ENCODE assay signal across 30 cellular contexts in the genomic region with DNA sequence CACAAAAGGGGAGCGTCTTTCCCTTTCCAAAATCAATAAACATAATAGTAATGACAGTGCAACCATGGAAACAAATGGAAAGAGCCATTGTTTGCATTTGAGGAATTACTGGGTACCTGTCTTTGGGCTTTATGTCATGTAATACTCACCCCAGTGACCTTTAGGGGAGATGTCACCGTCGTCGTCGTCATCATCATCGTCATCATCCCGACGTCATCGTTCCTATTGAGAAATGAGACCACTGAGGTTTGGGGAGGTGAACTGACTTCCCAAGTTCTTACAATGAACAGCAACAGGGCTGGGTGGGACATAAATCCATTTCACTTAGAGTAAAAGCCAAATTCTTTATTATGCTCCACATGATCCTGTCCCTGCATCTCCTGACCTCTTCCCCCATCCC.
A peak's percentile ranks its signal among the peaks of the same experiment; 100 is the strongest.
DNase-seq lines count a peak whose midpoint lies in the region; ATAC-seq, FAIRE-seq and TF ChIP-seq lines count a peak whose summit lies in the region.
"Had no signal": no experiment of that assay in that cellular context is flagged by ENCODE, and none has a peak within 500 bp of the region (broad histone marks: within the 10 kb centered on the region; RNA-seq: fewer than 3 reads in every experiment).

No MANE protein-coding gene starts in this region.

- TF ChIP-seq EP300 in HepG2 (IDR thresholded peaks at IDR 0.05; ENCODE audit: low read depth in 2 of 2, low read length in 2 of 2) (no peak), HepG2 (CRISPR knock-in tag; IDR thresholded peaks at IDR 0.05; ENCODE audit: borderline replicate concordance) (no peak)

- in situ Hi-C loops in HepG2 (cut with HindIII; ENCODE audit: extremely low pct_ligation_motif_present, low pct_unique_long_range_greater_than_20kb) = no loop called here

- intact Hi-C loops in HepG2 (cut with micrococcal nuclease; ENCODE audit: unreplicated experiment) (no loop called here), right lobe of liver (cut with DNase I) (no loop called here)

- H4K20me1 ChIP-seq in HepG2 (ENCODE audit: insufficient read depth, low read length) = no peaks in the 10 kb centered on the region
- H4K20me1 ChIP-seq: BLaER1; BLaER1 treated with 17β-estradiol and CSF1 and Interleukin-3, amounts not matched to agents 10 nM and 100 nM had no signal

- POLR2A ChIA-PET in HepG2 (lab: Yijun Ruan, JAX) = no interaction called here

- peak; percentile 46 for DNase-seq in NCI-H748 (lab: John Stamatoyannopoulos, UW; ENCODE audit: unreplicated experiment)
- no peak for DNase-seq in NCI-H748 treated with DMSO at 0.1 percent for 48 hours (lab: John Stamatoyannopoulos, UW)
- DNase-seq in HepG2 (ENCODE audit: low spot score) = no peak
- no peak for DNase-seq in right lobe of liver
- DNase-seq: 8988T; ACHN; AML-193; BE2C; Caco-2; Calu3; CD4-positive, alpha-beta memory T cell; CD4-positive, alpha-beta T cell; CD4-positive, CD25-positive, alpha-beta regulatory T cell; CD8-positive, alpha-beta memory T cell; CD8-positive, alpha-beta T cell; COR-L47; DMS 273 treated with DMSO at 0.1 percent for 48 hours; DMS153; DMS53; DMS79; DMS79 treated with DMSO at 0.1 percent for 48 hours; DND-41; EL had no signal

- FAIRE-seq in HepG2 (lab: Jason Lieb, UNC) = no peak
- FAIRE-seq: A204.1, A549, D721Med had no signal

- no TSS peak for BruUV-seq in HepG2 (replicated peaks; lab: Mats Ljungman, UMichigan)

- H3K36me3 ChIP-seq in HepG2 (replicated peaks in 1 of 2; ENCODE audit: control insufficient read depth in 1 of 2, insufficient read depth in 2 of 2, low read length in 2 of 2) (no peaks in the 10 kb centered on the region), right lobe of liver (no peaks in the 10 kb centered on the region)
- H3K36me3 ChIP-seq: BE2C; BLaER1; BLaER1 treated with 17β-estradiol and CSF1 and Interleukin-3, amounts not matched to agents 10 nM and 100 nM had no signal

- TF ChIP-seq POLR2A in HepG2 (IDR thresholded peaks at IDR 0.05; ENCODE audit: insufficient read depth in 1 of 2, low read depth in 2 of 2, low read length in 2 of 2) = no peak
- no peak for TF ChIP-seq POLR2A in right lobe of liver (IDR thresholded peaks at IDR 0.05)

- H3K79me2 ChIP-seq in HepG2 (ENCODE audit: insufficient read depth, low read length) = no peaks in the 10 kb centered on the region

- no peaks in the 10 kb centered on the region for H3K27me3 ChIP-seq in HepG2 (ENCODE audit: control insufficient read depth in 1 of 2, insufficient read depth in 2 of 2, low read length in 2 of 2)
- H3K27me3 ChIP-seq in right lobe of liver = no peaks in the 10 kb centered on the region
- H3K27me3 ChIP-seq: BE2C; BLaER1; BLaER1 treated with 17β-estradiol and CSF1 and Interleukin-3, amounts not matched to agents 10 nM and 100 nM had no signal

- TF ChIP-seq CTCF in HepG2 (CRISPR knock-in tag; IDR thresholded peaks at IDR 0.05) = no peak
- no peak for TF ChIP-seq CTCF in right lobe of liver (IDR thresholded peaks at IDR 0.05)

- H3K27ac ChIP-seq in HepG2 (ENCODE audit: extremely low read length, insufficient read depth, low read length) = no peak overlapping the region
- H3K27ac ChIP-seq in right lobe of liver = no peak overlapping the region
- H3K27ac ChIP-seq: 22Rv1; A549; BLaER1; BLaER1 treated with 17β-estradiol and CSF1 and Interleukin-3, amounts not matched to agents 10 nM and 100 nM; C4-2B had no signal

- ATAC-seq in HepG2 = no peak
- ATAC-seq in right lobe of liver = no peak
- ATAC-seq: A549; CD8-positive, alpha-beta T cell had no signal

- CTCF ChIA-PET in HepG2 (lab: Yijun Ruan, JAX; ENCODE audit: low intra/inter-chr PET ratio, low total read pairs) = no interaction called here

- H3K4me1 ChIP-seq in HepG2 (ENCODE audit: insufficient read depth, low read length) (no peaks in the 10 kb centered on the region), right lobe of liver (no peaks in the 10 kb centered on the region)
- H3K4me1 ChIP-seq: A549; BE2C; BLaER1; BLaER1 treated with 17β-estradiol and CSF1 and Interleukin-3, amounts not matched to agents 10 nM and 100 nM; Caco-2 had no signal

- H3K9ac ChIP-seq in HepG2 (ENCODE audit: insufficient read depth, low read depth, low read length) = no peak overlapping the region
- H3K9ac ChIP-seq: BLaER1; BLaER1 treated with 17β-estradiol and CSF1 and Interleukin-3, amounts not matched to agents 10 nM and 100 nM had no signal

- H2AFZ ChIP-seq in HepG2 (ENCODE audit: low read length) = no peak overlapping the region

- TF ChIP-seq RAD21 in HepG2 (CRISPR knock-in tag; IDR thresholded peaks at IDR 0.05) = no peak

- H3K4me3 ChIP-seq in HepG2 (replicated peaks in 1 of 3; ENCODE audit: insufficient read depth in 1 of 3, low read depth in 2 of 3, low read length in 3 of 3) (no peak overlapping the region), right lobe of liver (no peak overlapping the region)
- H3K4me3 ChIP-seq: A549; BLaER1; BLaER1 treated with 17β-estradiol and CSF1 and Interleukin-3, amounts not matched to agents 10 nM and 100 nM had no signal

- H3K4me2 ChIP-seq in HepG2 (ENCODE audit: low read depth, low read length) = no peak overlapping the region
- H3K4me2 ChIP-seq: A549; BLaER1; BLaER1 treated with 17β-estradiol and CSF1 and Interleukin-3, amounts not matched to agents 10 nM and 100 nM had no signal

- H3K9me3 ChIP-seq in HepG2 (ENCODE audit: low read length) (no peaks in the 10 kb centered on the region), right lobe of liver (no peaks in the 10 kb centered on the region)
- H3K9me3 ChIP-seq: A549, BE2C, BLaER1, Caco-2 had no signal

- 9% methylated on average over 9 of the region's 9 CpGs for WGBS in HepG2 (ENCODE audit: low lambda C conversion rate)
- 76% methylated on average over 9 of the region's 9 CpGs for WGBS in right lobe of liver (ENCODE audit: insufficient coverage, low coverage, low lambda C conversion rate, missing lambda C conversion rate)

TF ChIP-seq in HepG2, 621 proteins besides CTCF, POLR2A, EP300 and RAD21:
- TF ChIP-seq RORA (CRISPR knock-in tag; IDR thresholded peaks at IDR 0.05) (no peak), CREB1 (IDR thresholded peaks at IDR 0.05) (peak; percentile 91), CREB1 (CRISPR knock-in tag; IDR thresholded peaks at IDR 0.05) (no peak)
